In genomic region chr6:146026873-146027272, GRCh38 we compare ENCODE assay signal across 29 cellular contexts. TPM values are rescaled to one million over a fixed set of nuclear protein-coding genes. Genes with fewer than 3 reads are reported as not detected.
"Had no signal": no experiment of that assay in that cellular context is flagged by ENCODE, and none has a peak within 500 bp of the region (broad histone marks: within the 10 kb centered on the region; RNA-seq: fewer than 3 reads in every experiment).

No MANE protein-coding gene starts in this region.

- H3K4me3 ChIP-seq: SK-N-MC had no signal

- H3K27ac ChIP-seq: brain microvascular endothelial cell, SK-N-MC, VCaP had no signal

- H3K9me3 Mint-ChIP-seq: activated CD4-positive, alpha-beta memory T cell treated with anti-CD3 and anti-CD28 coated beads, Interleukin-2, amount 10 ng/mL, durations not matched to agents 7 days and 5 days; activated naive CD4-positive, alpha-beta T cell treated with anti-CD3 and anti-CD28 coated beads for 36 hours; activated T-helper 17 cell treated with anti-CD3 and anti-CD28 coated beads, Interleukin-2, amount 50 U/mL, for 72 hours had no signal

- ATAC-seq: activated CD4-positive, alpha-beta T cell treated with anti-CD3 and anti-CD28 coated beads for 36 hours; activated T-helper 17 cell treated with anti-CD3 and anti-CD28 coated beads, Interleukin-2, amount 50 U/mL, for 72 hours; Panc1; Right ventricle myocardium inferior had no signal

- H3K36me3 Mint-ChIP-seq: activated naive CD8-positive, alpha-beta T cell had no signal

- H3K4me3 Mint-ChIP-seq: activated CD4-positive, alpha-beta memory T cell treated with anti-CD3 and anti-CD28 coated beads, Interleukin-2, amount 10 ng/mL, durations not matched to agents 7 days and 5 days; activated CD4-positive, alpha-beta T cell treated with anti-CD3 and anti-CD28 coated beads for 36 hours; activated naive CD4-positive, alpha-beta T cell treated with anti-CD3 and anti-CD28 coated beads for 36 hours; activated naive CD8-positive, alpha-beta T cell; activated T-helper 17 cell treated with anti-CD3 and anti-CD28 coated beads, Interleukin-2, amount 50 U/mL, for 72 hours had no signal

- DNase-seq: activated CD4-positive, alpha-beta memory T cell treated with anti-CD3 and anti-CD28 coated beads, Interleukin-2, amount 10 ng/mL, durations not matched to agents 7 days and 5 days; activated CD4-positive, alpha-beta T cell treated with anti-CD3 and anti-CD28 coated beads, Interleukin-2, amount 50 U/mL, for 1 hour; activated gamma-delta T cell; activated naive CD4-positive, alpha-beta T cell treated with anti-CD3 and anti-CD28 coated beads for 36 hours; activated T-cell treated with anti-CD3 and anti-CD28 coated beads for 4 hours; activated T-cell treated with anti-CD3 and anti-CD28 coated beads, Interleukin-2, amount 50 U/mL, for 48 hours; brain microvascular endothelial cell; Kasumi-1; KBM-7; NCI-H187 treated with DMSO at 0.1 percent for 48 hours; NCI-H2081 treated with DMSO at 0.1 percent for 48 hours; NCI-H2171; NCI-H2227 treated with DMSO at 0.1 percent for 48 hours; NCI-H446 treated with DMSO at 0.1 percent for 48 hours; NCI-H524 treated with DMSO at 0.1 percent for 48 hours; NK-92 treated with Interleukin-12 subunit alpha and Interleukin-12 subunit beta, amount 100 ng/mL, for 24 hours; OCI-M1; RPMI8226; T-helper 1 cell had no signal

- FAIRE-seq: astrocyte had no signal

- H3K4me1 Mint-ChIP-seq: activated T-helper 17 cell treated with anti-CD3 and anti-CD28 coated beads, Interleukin-2, amount 50 U/mL, for 72 hours had no signal

- H3K27ac Mint-ChIP-seq: activated CD4-positive, alpha-beta memory T cell treated with anti-CD3 and anti-CD28 coated beads, Interleukin-2, amount 10 ng/mL, durations not matched to agents 7 days and 5 days; activated CD4-positive, alpha-beta T cell treated with anti-CD3 and anti-CD28 coated beads for 36 hours; activated naive CD4-positive, alpha-beta T cell treated with anti-CD3 and anti-CD28 coated beads for 36 hours; activated naive CD8-positive, alpha-beta T cell; activated T-helper 17 cell treated with anti-CD3 and anti-CD28 coated beads, Interleukin-2, amount 50 U/mL, for 72 hours had no signal

- H3K36me3 ChIP-seq: brain microvascular endothelial cell had no signal

RNA-seq across cellular contexts. Expression of gene GRM1, which starts 2.0 kb away (rescaled TPM):
- total RNA-seq: activated CD4-positive, alpha-beta memory T cell treated with anti-CD3 and anti-CD28 coated beads, Interleukin-2, amount 10 ng/mL, durations not matched to agents 7 days and 5 days; activated CD4-positive, alpha-beta T cell treated with anti-CD3 and anti-CD28 coated beads for 36 hours; activated CD8-positive, alpha-beta memory T cell treated with anti-CD3 and anti-CD28 coated beads for 36 hours; activated naive CD4-positive, alpha-beta T cell treated with anti-CD3 and anti-CD28 coated beads for 36 hours; T-helper 2 cell treated with Interferon-gamma antibody and Interleukin-4, amounts not matched to agents 100 ng/mL and 5 ng/mL, for 36 hours had no signal
